ENCODE assay signal across 8 cellular contexts in genomic region chr2:207833265-207833751, GRCh38.
DNase-seq lines count a peak whose midpoint lies in the region; ATAC-seq and TF ChIP-seq lines count a peak whose summit lies in the region.

No MANE protein-coding gene starts in this region.

- H3K9me3 Mint-ChIP-seq in activated T-cell treated with anti-CD3 and anti-CD28 coated beads, Interleukin-2, amount 50 U/mL, for 4 hours, result no peaks in the 10 kb centered on the region
- H3K9me3 Mint-ChIP-seq in activated T-cell treated with anti-CD3 and anti-CD28 coated beads, Interleukin-2, amount 50 U/mL, for 24 hours, result no peaks in the 10 kb centered on the region

- intact Hi-C loops in upper lobe of right lung (cut with DNase I), result no loop called here

- H3K4me1 Mint-ChIP-seq in activated T-cell treated with anti-CD3 and anti-CD28 coated beads, Interleukin-2, amount 50 U/mL, for 4 hours (ENCODE audit: low read depth), result no peaks in the 10 kb centered on the region
- H3K4me1 Mint-ChIP-seq in activated T-cell treated with anti-CD3 and anti-CD28 coated beads, Interleukin-2, amount 50 U/mL, for 24 hours (ENCODE audit: low read depth), result peaks cover 25% of the 10 kb centered on the region

- POLR2A ChIA-PET in RWPE1 (lab: Yijun Ruan, JAX; ENCODE audit: low non-redundant PET), result interaction anchor here (0.7 kb wide), 1 partner anchor 859 kb away, joined by 10 read pairs; no protein-coding TSS in a partner anchor

- H3K27ac ChIP-seq in upper lobe of right lung (no peak overlapping the region), RWPE1 (no peak overlapping the region)

- H3K4me3 ChIP-seq in upper lobe of right lung, result no peak overlapping the region

- peaks cover 7% of the 10 kb centered on the region for H3K4me1 ChIP-seq in upper lobe of right lung

- DNase-seq in activated T-cell treated with anti-CD3 and anti-CD28 coated beads, Interleukin-2, amount 50 U/mL, for 4 hours, result no peak
- DNase-seq in activated T-cell treated with anti-CD3 and anti-CD28 coated beads, Interleukin-2, amount 50 U/mL, for 24 hours, result no peak
- peak; percentile 33 for DNase-seq in M059J (ENCODE audit: low read depth)
- DNase-seq in stimulated activated naive CD8-positive, alpha-beta T cell treated with anti-CD3 and anti-CD28 coated beads, Interleukin-15, Interleukin-2, amounts not matched to agents 100 U/mL and 50 U/mL, for 24 hours, result no peak
- DNase-seq in upper lobe of right lung, result no peak
- no peak for DNase-seq in epidermal melanocyte (ENCODE audit: insufficient read length, low spot score)
- DNase-seq in RWPE1 (ENCODE audit: low spot score), result no peak

- TF ChIP-seq CTCF in upper lobe of right lung (IDR thresholded peaks at IDR 0.05), result no peak
- no peak for TF ChIP-seq CTCF in RWPE1 (conservative IDR thresholded peaks at IDR 0.05; ENCODE audit: low read depth)

- peaks cover 1% of the 10 kb centered on the region for H3K36me3 Mint-ChIP-seq in activated T-cell treated with anti-CD3 and anti-CD28 coated beads, Interleukin-2, amount 50 U/mL, for 4 hours (ENCODE audit: insufficient read depth)
- H3K36me3 Mint-ChIP-seq in activated T-cell treated with anti-CD3 and anti-CD28 coated beads, Interleukin-2, amount 50 U/mL, for 24 hours (ENCODE audit: low read depth), result peaks cover 3% of the 10 kb centered on the region

- CTCF ChIA-PET in RWPE1 (lab: Yijun Ruan, JAX), result no interaction called here

- H3K27me3 Mint-ChIP-seq in activated T-cell treated with anti-CD3 and anti-CD28 coated beads, Interleukin-2, amount 50 U/mL, for 4 hours (ENCODE audit: low read depth), result no peaks in the 10 kb centered on the region
- H3K27me3 Mint-ChIP-seq in activated T-cell treated with anti-CD3 and anti-CD28 coated beads, Interleukin-2, amount 50 U/mL, for 24 hours, result no peaks in the 10 kb centered on the region

- no peak overlapping the region for H3K4me3 Mint-ChIP-seq in activated T-cell treated with anti-CD3 and anti-CD28 coated beads, Interleukin-2, amount 50 U/mL, for 4 hours
- H3K4me3 Mint-ChIP-seq in activated T-cell treated with anti-CD3 and anti-CD28 coated beads, Interleukin-2, amount 50 U/mL, for 24 hours, result no peak overlapping the region

- H3K27ac Mint-ChIP-seq in activated T-cell treated with anti-CD3 and anti-CD28 coated beads, Interleukin-2, amount 50 U/mL, for 24 hours, result no peak overlapping the region

- peak; percentile 58 to 70 for ATAC-seq in activated T-cell treated with anti-CD3 and anti-CD28 coated beads, Interleukin-2, amount 50 U/mL, for 4 hours
- peak; percentile 96 for ATAC-seq in HG02759 (IDR thresholded peaks at IDR 0.05; ENCODE audit: unreplicated experiment)
- ATAC-seq in stimulated activated naive CD8-positive, alpha-beta T cell treated with anti-CD3 and anti-CD28 coated beads, Interleukin-15, Interleukin-2, amounts not matched to agents 100 U/mL and 50 U/mL, for 24 hours, result peak; percentile 65
- no peak for ATAC-seq in upper lobe of right lung

- no peaks in the 10 kb centered on the region for H3K9me3 ChIP-seq in upper lobe of right lung

- no peaks in the 10 kb centered on the region for H3K27me3 ChIP-seq in upper lobe of right lung

- no peaks in the 10 kb centered on the region for H3K36me3 ChIP-seq in upper lobe of right lung
